In the genomic region with DNA sequence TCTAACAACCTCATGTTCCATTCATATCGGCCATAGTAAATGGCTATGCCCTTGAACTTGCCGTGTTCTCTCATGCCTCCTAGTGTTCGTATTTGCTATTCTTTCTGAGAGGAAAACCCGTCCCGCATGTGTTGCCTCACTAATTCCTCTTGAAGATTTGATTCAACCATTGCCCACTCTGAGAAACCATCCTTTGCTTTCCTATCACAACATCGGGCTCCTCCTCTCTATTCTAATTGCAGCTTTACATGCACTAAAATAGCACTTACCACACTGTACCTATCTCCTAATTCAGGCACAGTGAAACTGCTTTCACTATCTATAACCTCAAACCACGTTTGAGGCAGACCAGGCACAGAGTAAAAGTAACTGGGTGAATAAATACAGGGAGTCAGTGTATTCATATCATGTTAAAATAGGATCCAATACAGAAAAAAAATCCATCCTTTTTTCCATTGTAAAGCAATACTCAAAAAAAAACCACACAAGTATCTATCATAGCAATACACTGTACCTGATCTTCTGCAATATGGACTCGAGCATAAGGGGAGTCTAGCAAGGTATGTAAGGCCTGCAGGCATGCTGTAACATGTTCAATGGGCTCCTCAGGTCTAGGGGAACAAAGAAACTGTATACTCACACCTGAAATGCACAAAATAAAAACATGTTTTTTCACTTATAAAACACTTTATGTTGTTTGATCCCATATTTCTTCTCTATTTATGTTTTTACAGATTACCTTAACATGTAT, we compare ENCODE assay signal across 8 cellular contexts. TPM values are rescaled to one million over a fixed set of nuclear protein-coding genes. Genes with fewer than 3 reads are reported as not detected.
DNase-seq lines count a peak whose midpoint lies in the region; ATAC-seq and TF ChIP-seq lines count a peak whose summit lies in the region.

No MANE protein-coding gene starts in this region.

- no peak overlapping the region for H3K4me3 ChIP-seq in body of pancreas
- no peak overlapping the region for H3K4me3 ChIP-seq in right lobe of liver

- H3K36me3 ChIP-seq in body of pancreas (replicated peaks in 1 of 2; ENCODE audit: insufficient read depth in 1 of 2, low read depth in 2 of 2) (peaks cover 0 to 33% of the 10 kb centered on the region in 2 donors), right lobe of liver (peaks cover 0 to 70% (median 17%) of the 10 kb centered on the region in 4 donors)

- H3K4me3 Mint-ChIP-seq in activated T-cell treated with anti-CD3 and anti-CD28 coated beads, Interleukin-2, amount 50 U/mL, for 4 hours = peak overlapping the region; percentile 46

- peak; percentile 58 to 75 for ATAC-seq in activated T-cell treated with anti-CD3 and anti-CD28 coated beads, Interleukin-2, amount 50 U/mL, for 4 hours
- ATAC-seq in HG02571 (IDR thresholded peaks at IDR 0.05; ENCODE audit: unreplicated experiment) = peak; percentile 96
- no peak for ATAC-seq in body of pancreas
- peak; percentile 71 to 83 (median 76) for ATAC-seq in right lobe of liver

- peaks cover 30% of the 10 kb centered on the region for H3K36me3 Mint-ChIP-seq in activated T-cell treated with anti-CD3 and anti-CD28 coated beads, Interleukin-2, amount 50 U/mL, for 4 hours (ENCODE audit: insufficient read depth)

- H3K9me3 Mint-ChIP-seq in activated T-cell treated with anti-CD3 and anti-CD28 coated beads, Interleukin-2, amount 50 U/mL, for 4 hours = no peaks in the 10 kb centered on the region

- H3K27me3 Mint-ChIP-seq in activated T-cell treated with anti-CD3 and anti-CD28 coated beads, Interleukin-2, amount 50 U/mL, for 4 hours (ENCODE audit: low read depth) = no peaks in the 10 kb centered on the region

- H3K9me3 ChIP-seq in body of pancreas (no peaks in the 10 kb centered on the region), right lobe of liver (no peaks in the 10 kb centered on the region)

- no peak overlapping the region for H3K27ac ChIP-seq in body of pancreas
- no peak overlapping the region for H3K27ac ChIP-seq in right lobe of liver

- peaks cover 9% of the 10 kb centered on the region for H3K4me1 Mint-ChIP-seq in activated T-cell treated with anti-CD3 and anti-CD28 coated beads, Interleukin-2, amount 50 U/mL, for 4 hours (ENCODE audit: low read depth)

- H3K27me3 ChIP-seq in body of pancreas (no peaks in the 10 kb centered on the region), right lobe of liver (no peaks in the 10 kb centered on the region)

- H3K4me1 ChIP-seq in body of pancreas (no peaks in the 10 kb centered on the region), right lobe of liver (no peaks in the 10 kb centered on the region)

- intact Hi-C loops in body of pancreas (cut with DNase I) (no loop called here), right lobe of liver (cut with DNase I) (no loop called here)

- TF ChIP-seq CTCF in body of pancreas (IDR thresholded peaks at IDR 0.05) = peak in 4 of 7 experiments; percentile 6 to 38 (median 26)
- TF ChIP-seq CTCF in right lobe of liver (IDR thresholded peaks at IDR 0.05) = peak; percentile 39 to 57 (median 55)

- 64 to 74% methylated on average over 8 of the region's 8 CpGs for WGBS in body of pancreas, 2 donors
- 23% methylated on average over 8 of the region's 8 CpGs for WGBS in right lobe of liver (ENCODE audit: insufficient coverage, low coverage, low lambda C conversion rate, missing lambda C conversion rate)

- DNase-seq in activated T-cell treated with anti-CD3 and anti-CD28 coated beads, Interleukin-2, amount 50 U/mL, for 4 hours = no peak
- no peak for DNase-seq in activated T-cell treated with anti-CD3 and anti-CD28 coated beads for 4 hours
- DNase-seq in MV-4-11 (lab: John Stamatoyannopoulos, UW) = peak; percentile 7
- no peak for DNase-seq in body of pancreas
- DNase-seq in right lobe of liver = no peak
- no peak for DNase-seq in cerebellar nuclear complex (lab: John Stamatoyannopoulos, UW)
- DNase-seq in NCI-H1694 treated with DMSO at 0.1 percent for 48 hours (lab: John Stamatoyannopoulos, UW) = no peak

- TF ChIP-seq POLR2A in body of pancreas (IDR thresholded peaks at IDR 0.05) (no peak), right lobe of liver (IDR thresholded peaks at IDR 0.05) (no peak)

RNA-seq across cellular contexts. Expression of a gene that starts 39.0 kb away (rescaled TPM):
- total RNA-seq in activated T-cell treated with anti-CD3 and anti-CD28 coated beads, Interleukin-2, amount 50 U/mL, for 4 hours = 10 to 100 TPM; 19.0 to 19.7 (median 19.7) TPM
- 10 to 100 TPM in 1 of 2 donors, 1 to 10 TPM in 1; 7.3 to 12.7 TPM for total RNA-seq in body of pancreas
- 10 to 100 TPM in 2 of 6 experiments, 1 to 10 TPM in 4; 6.2 to 10.6 (median 8.2) TPM for total RNA-seq in right lobe of liver
